8 cellular contexts compared by ENCODE assay signal in the genomic region with DNA sequence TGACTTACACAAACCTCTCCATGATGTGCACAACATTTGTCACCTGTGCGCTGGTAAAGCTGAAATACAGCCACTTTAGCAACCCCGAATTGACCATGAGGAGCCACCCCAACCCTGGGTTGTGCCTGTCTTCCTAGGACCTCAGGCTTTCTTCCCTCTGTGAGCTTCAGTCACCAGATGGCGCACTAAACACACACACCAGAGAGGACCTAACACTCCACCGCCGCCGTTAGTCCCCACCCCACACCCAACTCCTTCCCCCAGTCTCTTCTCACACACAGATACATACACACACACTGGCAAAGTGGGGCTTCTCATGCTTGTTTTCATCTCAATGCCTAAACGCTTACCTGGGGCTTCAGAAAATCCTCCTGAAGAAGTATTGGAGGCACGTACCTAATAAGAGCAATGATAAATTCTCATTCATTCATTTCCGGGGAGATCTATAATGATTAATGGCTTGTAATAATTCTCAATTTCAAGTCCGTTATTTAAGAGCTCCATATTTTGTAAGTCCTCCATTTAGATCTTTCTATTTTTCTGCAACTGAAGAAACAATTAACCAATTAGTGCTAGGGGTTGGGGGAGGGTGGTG. TPM values are rescaled to one million over a fixed set of nuclear protein-coding genes. Genes with fewer than 3 reads are reported as not detected.
A peak's percentile ranks its signal among the peaks of the same experiment; 100 is the strongest.
DNase-seq lines count a peak whose midpoint lies in the region; ATAC-seq and TF ChIP-seq lines count a peak whose summit lies in the region.

No MANE protein-coding gene starts in this region.

- H3K27me3 ChIP-seq in BLaER1 treated with 17β-estradiol and CSF1 and Interleukin-3, amounts not matched to agents 10 nM and 100 nM = peaks cover 0 to 6% (median 0%) of the 10 kb centered on the region in 11 experiments; a peak in 2 of 22 replicates

- no peak overlapping the region for H3K27ac ChIP-seq in BLaER1 treated with 17β-estradiol and CSF1 and Interleukin-3, amounts not matched to agents 10 nM and 100 nM

- no peak for TF ChIP-seq POLR2A in lower leg skin (IDR thresholded peaks at IDR 0.05)

- H3K4me3 ChIP-seq in BLaER1 treated with 17β-estradiol and CSF1 and Interleukin-3, amounts not matched to agents 10 nM and 100 nM = no peak overlapping the region
- H3K4me3 ChIP-seq in lower leg skin (ENCODE audit: low read depth, poor library complexity, severe bottlenecking) = no peak overlapping the region

- no peaks in the 10 kb centered on the region for H3K9me3 ChIP-seq in BLaER1 treated with 17β-estradiol and CSF1 and Interleukin-3, amounts not matched to agents 10 nM and 100 nM (replicated peaks in 1 of 11)

- TF ChIP-seq CTCF in lower leg skin (IDR thresholded peaks at IDR 0.05) = peak in 1 of 3 donors; percentile 56

- H3K4me2 ChIP-seq in BLaER1 treated with 17β-estradiol and CSF1 and Interleukin-3, amounts not matched to agents 10 nM and 100 nM = peak overlapping the region in 6 of 11 experiments; percentile 15 to 80 (median 30); a peak in 7 of 22 replicates

- DNase-seq in NCI-H524 (lab: John Stamatoyannopoulos, UW) (peak; percentile 82 to 88), dedifferentiated amniotic fluid mesenchymal stem cell (ENCODE audit: extremely low spot score) (peak; percentile 93), lower leg skin (ENCODE audit: low spot score in 2 of 2) (peak; percentile 88 to 95)
- peak; percentile 80 to 81 for DNase-seq in activated CD4-positive, alpha-beta T cell treated with anti-CD3 and anti-CD28 coated beads for 4 hours
- peak; percentile 64 to 75 (median 69) for DNase-seq in stimulated activated CD4-positive, alpha-beta T cell treated with anti-CD3 and anti-CD28 coated beads, TNF-alpha, amount 100 ng/mL, for 48 hours (ENCODE audit: low read depth in 3 of 3)

- no peaks in the 10 kb centered on the region for H4K20me1 ChIP-seq in BLaER1 treated with 17β-estradiol and CSF1 and Interleukin-3, amounts not matched to agents 10 nM and 100 nM

- WGBS in lower leg skin, 2 donors = 2 to 3% methylated on average over 10 of the region's 10 CpGs

- intact Hi-C loops in lower leg skin (cut with DNase I; ENCODE audit: low total_unique reads) = loop anchor here (5.0 to 10.0 kb wide), 2 partner anchors 172 to 334 kb away; partner anchors contain the start of gene CD200R1

- ATAC-seq in GM19351 (IDR thresholded peaks at IDR 0.05; ENCODE audit: unreplicated experiment) = peak; percentile 90
- ATAC-seq in HG03442 (IDR thresholded peaks at IDR 0.05; ENCODE audit: unreplicated experiment) = peak; percentile 87

- no peaks in the 10 kb centered on the region for H3K36me3 ChIP-seq in BLaER1 treated with 17β-estradiol and CSF1 and Interleukin-3, amounts not matched to agents 10 nM and 100 nM

- H3K4me1 ChIP-seq in BLaER1 treated with 17β-estradiol and CSF1 and Interleukin-3, amounts not matched to agents 10 nM and 100 nM = peaks cover 0 to 22% (median 0%) of the 10 kb centered on the region in 10 experiments; a peak in 5 of 20 replicates

- no peak overlapping the region for H3K9ac ChIP-seq in BLaER1 treated with 17β-estradiol and CSF1 and Interleukin-3, amounts not matched to agents 10 nM and 100 nM

RNA-seq across cellular contexts. Expression of gene CCDC80, which starts 2.1 kb away (rescaled TPM):
- total RNA-seq in lower leg skin = 10 to 100 TPM in 3 of 4 donors, 1 to 10 TPM in 1; 7.4 to 53.3 (median 10.6) TPM
